Comparison of ENCODE assay signal across 8 cellular contexts in genomic region chr10:87081574-87081973, GRCh38. TPM values are rescaled to one million over a fixed set of nuclear protein-coding genes. Genes with fewer than 3 reads are reported as not detected.
DNase-seq lines count a peak whose midpoint lies in the region; ATAC-seq and TF ChIP-seq lines count a peak whose summit lies in the region.
"Not testable (repeated sequence)": the region's sequence is repeated elsewhere in the genome, so short reads cannot be mapped to it uniquely, and the experiment has no call there.

No MANE protein-coding gene starts in this region.

- peaks cover 34% of the 10 kb centered on the region for H3K36me3 Mint-ChIP-seq in activated naive CD8-positive, alpha-beta T cell treated with anti-CD3 and anti-CD28 coated beads, Interleukin-2, amount 50 U/mL, for 24 hours (ENCODE audit: low read depth)

- no CpG with 5 or more reads among the region's 3 CpGs for WGBS in gastroesophageal sphincter (ENCODE audit: low coverage in 1 of 2), 2 donors
- WGBS in mesenchymal stem cell: no CpG with 5 or more reads among the region's 3 CpGs
- WGBS in tibial nerve, 2 donors: 18 to 56% methylated on average over 2 to 3 of the region's 3 CpGs

- H2BK5ac ChIP-seq in mesenchymal stem cell (ENCODE audit: low read depth, low read length, poor library complexity, severe bottlenecking): not testable (repeated sequence)

- not testable (repeated sequence) for H3K36me3 ChIP-seq in gastroesophageal sphincter; mesenchymal stem cell (ENCODE audit: control insufficient read depth in 1 of 2, insufficient read depth in 2 of 2, low read depth in 1 of 2, low read length in 2 of 2); tibial nerve

- not testable (repeated sequence) for H2AK5ac ChIP-seq in mesenchymal stem cell (ENCODE audit: low read length, severe bottlenecking)

- H3K27me3 ChIP-seq in gastroesophageal sphincter; mesenchymal stem cell (ENCODE audit: control insufficient read depth in 1 of 2, insufficient read depth in 1 of 2, low read length in 2 of 2); tibial nerve: not testable (repeated sequence)

- H4K91ac ChIP-seq in mesenchymal stem cell (ENCODE audit: low read length): not testable (repeated sequence)

- H3K4me3 ChIP-seq in coronary artery; gastroesophageal sphincter; mesenchymal stem cell (ENCODE audit: insufficient read depth in 1 of 2, low read depth in 1 of 2, low read length in 2 of 2); skin epidermis; tibial nerve: not testable (repeated sequence)

- H2BK12ac ChIP-seq in mesenchymal stem cell (ENCODE audit: low read length in 2 of 2): not testable (repeated sequence)

- not testable (repeated sequence) for TF ChIP-seq POLR2A in gastroesophageal sphincter (IDR thresholded peaks at IDR 0.05); tibial nerve (IDR thresholded peaks at IDR 0.05)

- not testable (repeated sequence) for H4K8ac ChIP-seq in mesenchymal stem cell (ENCODE audit: low read length)

- H3K4ac ChIP-seq in mesenchymal stem cell (ENCODE audit: low read depth in 1 of 2, low read length in 2 of 2): not testable (repeated sequence)

- not testable (repeated sequence) for H2AFZ ChIP-seq in mesenchymal stem cell (ENCODE audit: low read depth, low read length)

- not testable (repeated sequence) for TF ChIP-seq EP300 in gastroesophageal sphincter (IDR thresholded peaks at IDR 0.05); tibial nerve (IDR thresholded peaks at IDR 0.05)

- H3K4me3 Mint-ChIP-seq in activated naive CD8-positive, alpha-beta T cell treated with anti-CD3 and anti-CD28 coated beads, Interleukin-2, amount 50 U/mL, for 24 hours: not testable (repeated sequence)

- not testable (repeated sequence) for ATAC-seq in activated naive CD8-positive, alpha-beta T cell treated with anti-CD3 and anti-CD28 coated beads, Interleukin-2, amount 50 U/mL, for 24 hours; gastroesophageal sphincter

- H3K9ac ChIP-seq in mesenchymal stem cell (ENCODE audit: low read length): peak overlapping the region; percentile 95

- H2BK15ac ChIP-seq in mesenchymal stem cell (ENCODE audit: low read depth, poor library complexity, severe bottlenecking): not testable (repeated sequence)

- not testable (repeated sequence) for H3K9me3 ChIP-seq in gastroesophageal sphincter; mesenchymal stem cell (ENCODE audit: control insufficient read depth, low read length); tibial nerve

- H2BK120ac ChIP-seq in mesenchymal stem cell (ENCODE audit: low read depth, low read length): not testable (repeated sequence)

- H3K4me1 ChIP-seq in gastroesophageal sphincter: peaks cover 12 to 51% (median 17%) of the 10 kb centered on the region in 3 donors
- H3K4me1 ChIP-seq in mesenchymal stem cell (ENCODE audit: control insufficient read depth, insufficient read depth, low read depth, low read length): not testable (repeated sequence)
- peaks cover 0 to 39% (median 21%) of the 10 kb centered on the region in 4 donors for H3K4me1 ChIP-seq in tibial nerve

- H3K4me2 ChIP-seq in mesenchymal stem cell (ENCODE audit: low read length, poor library complexity, severe bottlenecking): not testable (repeated sequence)

- not testable (repeated sequence) for TF ChIP-seq CTCF in 22Rv1 (IDR thresholded peaks at IDR 0.05); RWPE1 (conservative IDR thresholded peaks at IDR 0.05; ENCODE audit: low read depth); coronary artery (IDR thresholded peaks at IDR 0.05); gastroesophageal sphincter (IDR thresholded peaks at IDR 0.05); tibial nerve (IDR thresholded peaks at IDR 0.05)

- H3K27ac Mint-ChIP-seq in activated naive CD8-positive, alpha-beta T cell treated with anti-CD3 and anti-CD28 coated beads, Interleukin-2, amount 50 U/mL, for 24 hours: peak overlapping the region; percentile 95

- not testable (repeated sequence) for H3K18ac ChIP-seq in mesenchymal stem cell (ENCODE audit: low read depth in 1 of 2, low read length in 2 of 2)

- not testable (repeated sequence) for H3K27me3 Mint-ChIP-seq in activated naive CD8-positive, alpha-beta T cell treated with anti-CD3 and anti-CD28 coated beads, Interleukin-2, amount 50 U/mL, for 24 hours

- H3K14ac ChIP-seq in mesenchymal stem cell (ENCODE audit: low read length in 2 of 2): not testable (repeated sequence)

- H3K27ac ChIP-seq in 22Rv1: peak overlapping the region; percentile 67
- peak overlapping the region; percentile 56 for H3K27ac ChIP-seq in RWPE1
- peak overlapping the region; percentile 50 to 82 for H3K27ac ChIP-seq in coronary artery
- peak overlapping the region in 3 of 4 donors; percentile 31 to 70 (median 38) for H3K27ac ChIP-seq in gastroesophageal sphincter
- H3K27ac ChIP-seq in mesenchymal stem cell (ENCODE audit: low read length, poor library complexity, severe bottlenecking): not testable (repeated sequence)
- peak overlapping the region in 11 of 21 experiments; percentile 9 to 87 (median 70) for H3K27ac ChIP-seq in skin epidermis
- H3K27ac ChIP-seq in tibial nerve: peak overlapping the region; percentile 13 to 85 (median 72)

- H3K9me3 Mint-ChIP-seq in activated naive CD8-positive, alpha-beta T cell treated with anti-CD3 and anti-CD28 coated beads, Interleukin-2, amount 50 U/mL, for 24 hours: not testable (repeated sequence)

- not testable (repeated sequence) for H3K79me1 ChIP-seq in mesenchymal stem cell (replicated peaks; ENCODE audit: low read length, poor library complexity, severe bottlenecking)

- CTCF ChIA-PET in RWPE1 (lab: Yijun Ruan, JAX): not testable (repeated sequence)

- POLR2A ChIA-PET in RWPE1 (lab: Yijun Ruan, JAX; ENCODE audit: low non-redundant PET): not testable (repeated sequence)

- H3K23ac ChIP-seq in mesenchymal stem cell (ENCODE audit: low read length in 2 of 2): not testable (repeated sequence)

- peaks cover 57% of the 10 kb centered on the region for H3K4me1 Mint-ChIP-seq in activated naive CD8-positive, alpha-beta T cell treated with anti-CD3 and anti-CD28 coated beads, Interleukin-2, amount 50 U/mL, for 24 hours

- not testable (repeated sequence) for DNase-seq in RWPE1 (ENCODE audit: low spot score); activated naive CD8-positive, alpha-beta T cell treated with anti-CD3 and anti-CD28 coated beads, Interleukin-2, amount 50 U/mL, for 24 hours; coronary artery (ENCODE audit: low spot score); mesenchymal stem cell; tibial nerve (ENCODE audit: low spot score in 2 of 2)

RNA-seq across cellular contexts. Expression of gene GLUD1, which starts 13.1 kb away (rescaled TPM):
- total RNA-seq in gastroesophageal sphincter (100 to 1,000 TPM; 155 to 214 (median 155) TPM), tibial nerve (100 to 1,000 TPM; 204 to 241 (median 223) TPM)
- 78.1 TPM for polyA plus RNA-seq in mesenchymal stem cell (2013, experiment 1 of 2)
- polyA plus RNA-seq in mesenchymal stem cell (2013, experiment 2 of 2): 78.6 TPM

RNA-seq across cellular contexts. Expression of gene SHLD2, which starts 13.4 kb away (rescaled TPM):
- 10 to 100 TPM; 21.2 to 31.0 (median 26.6) TPM for total RNA-seq in gastroesophageal sphincter
- 18.6 TPM for polyA plus RNA-seq in mesenchymal stem cell (2013, experiment 1 of 2)
- 18.6 TPM for polyA plus RNA-seq in mesenchymal stem cell (2013, experiment 2 of 2)
- total RNA-seq in tibial nerve: 10 to 100 TPM; 14.1 to 39.6 (median 28.6) TPM
